2 cellular contexts compared by ENCODE assay signal in the genomic region with DNA sequence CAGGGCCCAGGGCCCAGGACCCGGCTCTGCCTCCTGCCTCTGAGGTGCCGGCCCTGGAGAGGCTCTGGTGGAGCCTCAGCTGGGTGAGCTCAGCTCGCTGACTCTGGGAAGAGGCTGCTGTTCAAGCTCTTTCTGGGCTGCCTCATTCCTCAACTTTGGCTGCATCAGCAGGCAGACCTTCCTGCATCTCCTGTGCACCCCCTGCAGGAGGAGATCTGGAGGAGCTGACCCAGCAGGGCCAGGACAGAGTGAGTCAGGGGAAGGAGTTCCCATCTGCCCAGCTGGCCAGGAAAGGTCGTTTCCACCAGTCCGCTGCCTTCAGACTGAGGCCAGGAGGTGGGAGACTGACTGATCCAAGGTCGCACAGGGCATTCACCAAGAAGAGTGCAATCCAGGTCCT.
TF ChIP-seq lines count a peak whose summit lies in the region.

No MANE protein-coding gene starts in this region.

TF ChIP-seq in HEK293, 187 proteins besides CTCF, POLR2A, EP300 and RAD21 (continued from another document):
- TF ChIP-seq ELK4 (IDR thresholded peaks at IDR 0.05; ENCODE audit: borderline replicate concordance, low read depth, low read length): no peak
- no peak for TF ChIP-seq ZNF473 (tag by site-specific recombination; IDR thresholded peaks at IDR 0.05)
- TF ChIP-seq, protein P1, sequence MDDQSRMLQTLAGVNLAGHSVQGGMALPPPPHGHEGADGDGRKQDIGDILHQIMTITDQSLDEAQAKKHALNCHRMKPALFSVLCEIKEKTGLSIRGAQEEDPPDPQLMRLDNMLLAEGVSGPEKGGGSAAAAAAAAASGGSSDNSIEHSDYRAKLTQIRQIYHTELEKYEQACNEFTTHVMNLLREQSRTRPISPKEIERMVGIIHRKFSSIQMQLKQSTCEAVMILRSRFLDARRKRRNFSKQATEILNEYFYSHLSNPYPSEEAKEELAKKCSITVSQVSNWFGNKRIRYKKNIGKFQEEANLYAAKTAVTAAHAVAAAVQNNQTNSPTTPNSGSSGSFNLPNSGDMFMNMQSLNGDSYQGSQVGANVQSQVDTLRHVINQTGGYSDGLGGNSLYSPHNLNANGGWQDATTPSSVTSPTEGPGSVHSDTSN (CRISPR knock-in tag; IDR thresholded peaks at IDR 0.05): no peak
- TF ChIP-seq ZNF174 (tag by site-specific recombination; IDR thresholded peaks at IDR 0.05): no peak
- no peak for TF ChIP-seq ZNF335 (tag by site-specific recombination; conservative IDR thresholded peaks at IDR 0.05)
- TF ChIP-seq ZNF776 (tag by site-specific recombination; IDR thresholded peaks at IDR 0.05; ENCODE audit: borderline replicate concordance): no peak
- no peak for TF ChIP-seq ZBTB44 (tag by site-specific recombination; IDR thresholded peaks at IDR 0.05)
- no peak for TF ChIP-seq GFI1B (tag by site-specific recombination; IDR thresholded peaks at IDR 0.05)
- TF ChIP-seq ZBTB17 (tag by site-specific recombination; IDR thresholded peaks at IDR 0.05): no peak
- TF ChIP-seq ZNF341 (tag by site-specific recombination; IDR thresholded peaks at IDR 0.05; ENCODE audit: low read depth): no peak
- TF ChIP-seq ZNF792 (tag by site-specific recombination; IDR thresholded peaks at IDR 0.05): no peak
- no peak for TF ChIP-seq ZNF132 (tag by site-specific recombination; IDR thresholded peaks at IDR 0.05; ENCODE audit: borderline replicate concordance)
- TF ChIP-seq BCL6B (tag by site-specific recombination; IDR thresholded peaks at IDR 0.05): no peak
- no peak for TF ChIP-seq ZNF501 (tag by site-specific recombination; IDR thresholded peaks at IDR 0.05)

TF ChIP-seq in WTC11, 78 proteins besides CTCF, POLR2A, EP300 and RAD21 (continued from another document):
- TF ChIP-seq, protein P2, sequence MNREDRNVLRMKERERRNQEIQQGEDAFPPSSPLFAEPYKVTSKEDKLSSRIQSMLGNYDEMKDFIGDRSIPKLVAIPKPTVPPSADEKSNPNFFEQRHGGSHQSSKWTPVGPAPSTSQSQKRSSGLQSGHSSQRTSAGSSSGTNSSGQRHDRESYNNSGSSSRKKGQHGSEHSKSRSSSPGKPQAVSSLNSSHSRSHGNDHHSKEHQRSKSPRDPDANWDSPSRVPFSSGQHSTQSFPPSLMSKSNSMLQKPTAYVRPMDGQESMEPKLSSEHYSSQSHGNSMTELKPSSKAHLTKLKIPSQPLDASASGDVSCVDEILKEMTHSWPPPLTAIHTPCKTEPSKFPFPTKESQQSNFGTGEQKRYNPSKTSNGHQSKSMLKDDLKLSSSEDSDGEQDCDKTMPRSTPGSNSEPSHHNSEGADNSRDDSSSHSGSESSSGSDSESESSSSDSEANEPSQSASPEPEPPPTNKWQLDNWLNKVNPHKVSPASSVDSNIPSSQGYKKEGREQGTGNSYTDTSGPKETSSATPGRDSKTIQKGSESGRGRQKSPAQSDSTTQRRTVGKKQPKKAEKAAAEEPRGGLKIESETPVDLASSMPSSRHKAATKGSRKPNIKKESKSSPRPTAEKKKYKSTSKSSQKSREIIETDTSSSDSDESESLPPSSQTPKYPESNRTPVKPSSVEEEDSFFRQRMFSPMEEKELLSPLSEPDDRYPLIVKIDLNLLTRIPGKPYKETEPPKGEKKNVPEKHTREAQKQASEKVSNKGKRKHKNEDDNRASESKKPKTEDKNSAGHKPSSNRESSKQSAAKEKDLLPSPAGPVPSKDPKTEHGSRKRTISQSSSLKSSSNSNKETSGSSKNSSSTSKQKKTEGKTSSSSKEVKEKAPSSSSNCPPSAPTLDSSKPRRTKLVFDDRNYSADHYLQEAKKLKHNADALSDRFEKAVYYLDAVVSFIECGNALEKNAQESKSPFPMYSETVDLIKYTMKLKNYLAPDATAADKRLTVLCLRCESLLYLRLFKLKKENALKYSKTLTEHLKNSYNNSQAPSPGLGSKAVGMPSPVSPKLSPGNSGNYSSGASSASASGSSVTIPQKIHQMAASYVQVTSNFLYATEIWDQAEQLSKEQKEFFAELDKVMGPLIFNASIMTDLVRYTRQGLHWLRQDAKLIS (CRISPR knock-in tag; IDR thresholded peaks at IDR 0.05; ENCODE audit: borderline replicate concordance): no peak
- TF ChIP-seq ZNF416 (CRISPR knock-in tag; IDR thresholded peaks at IDR 0.05) (no peak), GTF2I (CRISPR knock-in tag; conservative IDR thresholded peaks at IDR 0.05) (no peak), RORB (CRISPR knock-in tag; IDR thresholded peaks at IDR 0.05) (no peak), SMAD3 (CRISPR knock-in tag; IDR thresholded peaks at IDR 0.05; ENCODE audit: borderline replicate concordance) (no peak), OVOL2 (CRISPR knock-in tag; IDR thresholded peaks at IDR 0.05; ENCODE audit: borderline replicate concordance) (no peak), NR3C1 (CRISPR knock-in tag; conservative IDR thresholded peaks at IDR 0.05; ENCODE audit: low read depth) (no peak), PRRX2 (CRISPR knock-in tag; IDR thresholded peaks at IDR 0.05) (no peak), SP1 (CRISPR knock-in tag; conservative IDR thresholded peaks at IDR 0.05) (no peak), NR2C2 (CRISPR knock-in tag; IDR thresholded peaks at IDR 0.05) (no peak), CREB1 (CRISPR knock-in tag; IDR thresholded peaks at IDR 0.05) (no peak)
- TF ChIP-seq, protein P3, sequence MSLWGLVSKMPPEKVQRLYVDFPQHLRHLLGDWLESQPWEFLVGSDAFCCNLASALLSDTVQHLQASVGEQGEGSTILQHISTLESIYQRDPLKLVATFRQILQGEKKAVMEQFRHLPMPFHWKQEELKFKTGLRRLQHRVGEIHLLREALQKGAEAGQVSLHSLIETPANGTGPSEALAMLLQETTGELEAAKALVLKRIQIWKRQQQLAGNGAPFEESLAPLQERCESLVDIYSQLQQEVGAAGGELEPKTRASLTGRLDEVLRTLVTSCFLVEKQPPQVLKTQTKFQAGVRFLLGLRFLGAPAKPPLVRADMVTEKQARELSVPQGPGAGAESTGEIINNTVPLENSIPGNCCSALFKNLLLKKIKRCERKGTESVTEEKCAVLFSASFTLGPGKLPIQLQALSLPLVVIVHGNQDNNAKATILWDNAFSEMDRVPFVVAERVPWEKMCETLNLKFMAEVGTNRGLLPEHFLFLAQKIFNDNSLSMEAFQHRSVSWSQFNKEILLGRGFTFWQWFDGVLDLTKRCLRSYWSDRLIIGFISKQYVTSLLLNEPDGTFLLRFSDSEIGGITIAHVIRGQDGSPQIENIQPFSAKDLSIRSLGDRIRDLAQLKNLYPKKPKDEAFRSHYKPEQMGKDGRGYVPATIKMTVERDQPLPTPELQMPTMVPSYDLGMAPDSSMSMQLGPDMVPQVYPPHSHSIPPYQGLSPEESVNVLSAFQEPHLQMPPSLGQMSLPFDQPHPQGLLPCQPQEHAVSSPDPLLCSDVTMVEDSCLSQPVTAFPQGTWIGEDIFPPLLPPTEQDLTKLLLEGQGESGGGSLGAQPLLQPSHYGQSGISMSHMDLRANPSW (CRISPR knock-in tag; conservative IDR thresholded peaks at IDR 0.05; ENCODE audit: low read depth): no peak
- TF ChIP-seq, protein P4, sequence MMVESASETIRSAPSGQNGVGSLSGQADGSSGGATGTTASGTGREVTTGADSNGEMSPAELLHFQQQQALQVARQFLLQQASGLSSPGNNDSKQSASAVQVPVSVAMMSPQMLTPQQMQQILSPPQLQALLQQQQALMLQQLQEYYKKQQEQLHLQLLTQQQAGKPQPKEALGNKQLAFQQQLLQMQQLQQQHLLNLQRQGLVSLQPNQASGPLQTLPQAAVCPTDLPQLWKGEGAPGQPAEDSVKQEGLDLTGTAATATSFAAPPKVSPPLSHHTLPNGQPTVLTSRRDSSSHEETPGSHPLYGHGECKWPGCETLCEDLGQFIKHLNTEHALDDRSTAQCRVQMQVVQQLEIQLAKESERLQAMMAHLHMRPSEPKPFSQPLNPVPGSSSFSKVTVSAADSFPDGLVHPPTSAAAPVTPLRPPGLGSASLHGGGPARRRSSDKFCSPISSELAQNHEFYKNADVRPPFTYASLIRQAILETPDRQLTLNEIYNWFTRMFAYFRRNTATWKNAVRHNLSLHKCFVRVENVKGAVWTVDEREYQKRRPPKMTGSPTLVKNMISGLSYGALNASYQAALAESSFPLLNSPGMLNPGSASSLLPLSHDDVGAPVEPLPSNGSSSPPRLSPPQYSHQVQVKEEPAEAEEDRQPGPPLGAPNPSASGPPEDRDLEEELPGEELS (CRISPR knock-in tag; IDR thresholded peaks at IDR 0.05): no peak
- TF ChIP-seq, protein P5, sequence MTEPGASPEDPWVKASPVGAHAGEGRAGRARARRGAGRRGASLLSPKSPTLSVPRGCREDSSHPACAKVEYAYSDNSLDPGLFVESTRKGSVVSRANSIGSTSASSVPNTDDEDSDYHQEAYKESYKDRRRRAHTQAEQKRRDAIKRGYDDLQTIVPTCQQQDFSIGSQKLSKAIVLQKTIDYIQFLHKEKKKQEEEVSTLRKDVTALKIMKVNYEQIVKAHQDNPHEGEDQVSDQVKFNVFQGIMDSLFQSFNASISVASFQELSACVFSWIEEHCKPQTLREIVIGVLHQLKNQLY (CRISPR knock-in tag; IDR thresholded peaks at IDR 0.05): no peak
- TF ChIP-seq, protein P6, sequence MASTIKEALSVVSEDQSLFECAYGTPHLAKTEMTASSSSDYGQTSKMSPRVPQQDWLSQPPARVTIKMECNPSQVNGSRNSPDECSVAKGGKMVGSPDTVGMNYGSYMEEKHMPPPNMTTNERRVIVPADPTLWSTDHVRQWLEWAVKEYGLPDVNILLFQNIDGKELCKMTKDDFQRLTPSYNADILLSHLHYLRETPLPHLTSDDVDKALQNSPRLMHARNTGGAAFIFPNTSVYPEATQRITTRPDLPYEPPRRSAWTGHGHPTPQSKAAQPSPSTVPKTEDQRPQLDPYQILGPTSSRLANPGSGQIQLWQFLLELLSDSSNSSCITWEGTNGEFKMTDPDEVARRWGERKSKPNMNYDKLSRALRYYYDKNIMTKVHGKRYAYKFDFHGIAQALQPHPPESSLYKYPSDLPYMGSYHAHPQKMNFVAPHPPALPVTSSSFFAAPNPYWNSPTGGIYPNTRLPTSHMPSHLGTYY (CRISPR knock-in tag; IDR thresholded peaks at IDR 0.05): no peak
